ENCODE assay signal across 8 cellular contexts in the genomic region with DNA sequence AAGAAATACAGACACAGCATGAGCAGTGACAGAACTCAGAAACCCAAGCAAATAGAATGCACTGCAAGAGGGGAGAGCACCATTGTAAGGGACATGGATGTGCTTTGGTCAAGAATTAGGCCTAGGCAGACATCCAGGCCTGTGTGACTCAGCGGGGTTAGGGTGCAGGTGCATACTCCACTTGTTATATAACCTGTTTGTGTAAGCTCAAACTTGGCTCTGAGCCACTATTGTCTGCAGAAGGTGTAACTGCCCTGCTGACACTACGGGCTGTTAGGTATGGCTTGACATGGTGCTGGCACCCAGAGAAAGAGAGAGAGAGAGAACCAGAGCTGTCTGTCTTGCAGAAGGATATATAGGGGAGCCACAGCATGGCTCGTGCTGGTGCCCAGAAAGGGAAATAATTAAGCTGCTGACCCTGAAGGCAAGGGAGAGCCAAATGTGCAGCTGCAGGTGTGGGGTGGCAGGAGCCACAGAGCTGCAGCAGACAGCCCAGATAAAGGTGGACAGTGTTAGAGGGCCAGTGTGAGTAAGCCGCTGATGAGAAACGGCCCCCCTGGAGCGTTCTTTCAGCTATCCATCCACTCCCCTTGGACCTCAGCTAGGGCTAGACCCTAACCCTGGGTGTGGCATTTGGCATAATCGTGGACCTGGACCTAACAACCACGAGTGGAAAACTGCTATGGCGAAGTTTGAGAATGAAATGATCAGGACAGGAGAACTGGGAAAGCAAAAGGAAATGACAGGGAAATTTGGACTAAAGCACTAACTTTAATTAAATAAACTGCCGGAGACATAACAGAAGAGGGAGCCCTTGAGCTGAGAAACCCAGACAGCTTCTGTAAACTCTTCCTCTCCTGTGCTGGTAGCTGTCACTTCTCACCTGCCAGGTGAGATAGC.
DNase-seq lines count a peak whose midpoint lies in the region; ATAC-seq and TF ChIP-seq lines count a peak whose summit lies in the region.

No MANE protein-coding gene starts in this region.

- H3K27me3 ChIP-seq in adipocyte (replicated peaks; ENCODE audit: control insufficient read depth, insufficient read depth, low read length) (no peaks in the 10 kb centered on the region), upper lobe of left lung (no peaks in the 10 kb centered on the region)

- H3K4me3 ChIP-seq in adipocyte (ENCODE audit: low read length), result no peak overlapping the region
- H3K4me3 ChIP-seq in upper lobe of left lung, result no peak overlapping the region

- H3K4me1 ChIP-seq in adipocyte (ENCODE audit: control insufficient read depth, insufficient read depth, low read length), result peaks cover 12% of the 10 kb centered on the region
- peaks cover 0 to 6% (median 1%) of the 10 kb centered on the region in 4 donors for H3K4me1 ChIP-seq in upper lobe of left lung

- peak overlapping the region; percentile 0 for H3K9ac ChIP-seq in adipocyte (ENCODE audit: low read length)

- TF ChIP-seq EP300 in upper lobe of left lung (IDR thresholded peaks at IDR 0.05), result no peak

- TF ChIP-seq POLR2A in upper lobe of left lung (IDR thresholded peaks at IDR 0.05), result no peak

- H3K27ac ChIP-seq in upper lobe of left lung, result no peak overlapping the region

- WGBS in upper lobe of left lung, 2 donors, result 26 to 32% methylated on average over 10 of the region's 10 CpGs

- H3K36me3 ChIP-seq in adipocyte (ENCODE audit: control insufficient read depth, insufficient read depth, low read length, severe bottlenecking), result no peaks in the 10 kb centered on the region
- no peaks in the 10 kb centered on the region for H3K36me3 ChIP-seq in upper lobe of left lung

- peak in 3 of 6 experiments; percentile 23 to 39 (median 36) for TF ChIP-seq CTCF in upper lobe of left lung (IDR thresholded peaks at IDR 0.05)

- H3K9me3 ChIP-seq in adipocyte (ENCODE audit: control insufficient read depth, low read length), result peaks cover 11% of the 10 kb centered on the region
- no peaks in the 10 kb centered on the region for H3K9me3 ChIP-seq in upper lobe of left lung

- DNase-seq in activated CD4-positive, alpha-beta T cell treated with anti-CD3 and anti-CD28 coated beads for 48 hours, result peak; percentile 6
- no peak for DNase-seq in activated CD4-positive, alpha-beta T cell treated with anti-CD3 and anti-CD28 coated beads for 1 hour
- DNase-seq in NCI-H2081 treated with DMSO at 0.1 percent for 48 hours (lab: John Stamatoyannopoulos, UW) (peak; percentile 65), adipocyte (ENCODE audit: low read depth) (peak; percentile 78), iPS DF 19.7 (ENCODE audit: low read depth, low spot score) (peak; percentile 33), upper lobe of left lung (no peak)
- no peak for DNase-seq in effector CD8-positive, alpha-beta T cell (lab: John Stamatoyannopoulos, UW)

- peak; percentile 58 for ATAC-seq in HG02798 (IDR thresholded peaks at IDR 0.05; ENCODE audit: poor library complexity, unreplicated experiment)
- ATAC-seq in upper lobe of left lung (ENCODE audit: low FRiP score in 2 of 2), result peak; percentile 62 to 71

Comparison
In these comparisons a context has a peak if more than half of its experiments do, and no peak if none do; other contexts are left out.
1. DNase-seq: peak in activated CD4-positive, alpha-beta T cell treated with anti-CD3 and anti-CD28 coated beads for 48 hours (single experiment), NCI-H2081 treated with DMSO at 0.1 percent for 48 hours (single experiment), adipocyte (single experiment) and iPS DF 19.7 (single experiment); none in activated CD4-positive, alpha-beta T cell treated with anti-CD3 and anti-CD28 coated beads for 1 hour (single experiment), upper lobe of left lung (0 of 2) and effector CD8-positive, alpha-beta T cell (single experiment).